Comparison of ENCODE assay signal across 14 cellular contexts in the genomic region with DNA sequence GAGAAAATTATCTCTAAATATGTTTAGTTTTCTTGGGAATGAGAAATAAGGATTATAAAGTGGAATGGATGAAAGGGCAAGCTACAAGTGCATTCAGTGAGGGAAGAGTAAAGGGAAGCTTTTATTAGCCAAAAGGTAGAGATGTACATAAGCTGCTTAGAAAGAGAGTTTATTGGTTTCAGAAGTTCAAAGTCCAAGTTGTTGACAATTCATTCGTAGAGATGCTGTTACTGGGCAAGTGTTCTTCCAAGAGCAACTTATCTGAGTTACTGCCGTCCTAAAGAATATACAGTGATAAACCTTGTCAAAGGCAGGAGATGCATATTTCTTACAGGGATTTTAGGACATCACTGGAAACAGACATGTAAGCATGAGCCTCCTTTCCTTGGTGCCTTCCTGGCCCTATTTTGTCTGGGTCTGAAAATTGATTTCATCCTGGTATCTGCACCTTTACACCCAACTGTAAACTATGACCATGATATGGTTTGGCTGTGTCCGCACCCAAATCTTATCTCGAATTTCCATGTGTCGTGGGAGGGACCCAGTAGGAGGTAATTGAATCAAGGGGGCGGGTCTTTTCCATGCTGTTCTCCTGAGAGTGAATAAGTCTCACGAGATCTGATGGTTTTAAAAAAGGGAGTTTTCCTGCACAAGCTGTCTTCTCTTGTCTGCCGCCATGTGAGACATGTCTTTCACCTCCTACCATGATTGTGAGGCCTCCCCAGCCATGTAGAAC.
"Had no signal": no experiment of that assay in that cellular context is flagged by ENCODE, and none has a peak within 500 bp of the region (broad histone marks: within the 10 kb centered on the region; RNA-seq: fewer than 3 reads in every experiment).

No MANE protein-coding gene starts in this region.

- H3K9me3 Mint-ChIP-seq: activated T-helper 17 cell treated with anti-CD3 and anti-CD28 coated beads, Interleukin-2, amount 50 U/mL, for 72 hours had no signal

- H3K4me1 Mint-ChIP-seq: activated naive CD8-positive, alpha-beta T cell treated with anti-CD3 and anti-CD28 coated beads, Interleukin-2, amount 50 U/mL, for 24 hours; activated T-helper 17 cell treated with anti-CD3 and anti-CD28 coated beads, Interleukin-2, amount 50 U/mL, for 72 hours had no signal

- H3K27me3 ChIP-seq: ascending aorta, breast epithelium, gastroesophageal sphincter, transverse colon had no signal

- DNase-seq: activated CD4-positive, CD25-positive, alpha-beta regulatory T cell treated with anti-CD3 and anti-CD28 coated beads, Interleukin-2, amount 50 U/mL, for 72 hours; activated naive CD4-positive, alpha-beta T cell treated with anti-CD3 and anti-CD28 coated beads for 36 hours; activated naive CD8-positive, alpha-beta T cell treated with anti-CD3 and anti-CD28 coated beads, Interleukin-2, amount 50 U/mL, for 24 hours; naive thymus-derived CD4-positive, alpha-beta T cell; posterior cingulate gyrus; retina; stimulated activated naive CD8-positive, alpha-beta T cell treated with anti-CD3 and anti-CD28 coated beads, Interleukin-15, Interleukin-2, amounts not matched to agents 100 U/mL and 50 U/mL, for 24 hours; SW 1271; transverse colon had no signal

- H3K27me3 Mint-ChIP-seq: activated naive CD8-positive, alpha-beta T cell treated with anti-CD3 and anti-CD28 coated beads, Interleukin-2, amount 50 U/mL, for 24 hours; activated T-helper 17 cell treated with anti-CD3 and anti-CD28 coated beads, Interleukin-2, amount 50 U/mL, for 72 hours; naive thymus-derived CD4-positive, alpha-beta T cell had no signal

- H3K27ac Mint-ChIP-seq: activated naive CD4-positive, alpha-beta T cell treated with anti-CD3 and anti-CD28 coated beads for 36 hours; activated naive CD8-positive, alpha-beta T cell treated with anti-CD3 and anti-CD28 coated beads, Interleukin-2, amount 50 U/mL, for 24 hours; activated T-helper 17 cell treated with anti-CD3 and anti-CD28 coated beads, Interleukin-2, amount 50 U/mL, for 72 hours; naive thymus-derived CD4-positive, alpha-beta T cell had no signal

- H3K36me3 ChIP-seq: ascending aorta, breast epithelium, gastroesophageal sphincter, transverse colon had no signal

- H3K4me3 Mint-ChIP-seq: activated naive CD4-positive, alpha-beta T cell treated with anti-CD3 and anti-CD28 coated beads for 36 hours; activated naive CD8-positive, alpha-beta T cell treated with anti-CD3 and anti-CD28 coated beads, Interleukin-2, amount 50 U/mL, for 24 hours; activated T-helper 17 cell treated with anti-CD3 and anti-CD28 coated beads, Interleukin-2, amount 50 U/mL, for 72 hours; naive thymus-derived CD4-positive, alpha-beta T cell had no signal

- ATAC-seq: activated naive CD8-positive, alpha-beta T cell treated with anti-CD3 and anti-CD28 coated beads, Interleukin-2, amount 50 U/mL, for 24 hours; activated T-helper 17 cell treated with anti-CD3 and anti-CD28 coated beads, Interleukin-2, amount 50 U/mL, for 72 hours; gastroesophageal sphincter; left lobe of liver; naive thymus-derived CD4-positive, alpha-beta T cell; stimulated activated naive CD8-positive, alpha-beta T cell treated with anti-CD3 and anti-CD28 coated beads, Interleukin-15, Interleukin-2, amounts not matched to agents 100 U/mL and 50 U/mL, for 24 hours had no signal

- H3K4me3 ChIP-seq: ascending aorta, breast epithelium, gastroesophageal sphincter, transverse colon had no signal

- H3K9me3 ChIP-seq: ascending aorta, breast epithelium, gastroesophageal sphincter, transverse colon had no signal

- H3K27ac ChIP-seq: ascending aorta, breast epithelium, gastroesophageal sphincter had no signal

- H3K4me1 ChIP-seq: ascending aorta, breast epithelium, gastroesophageal sphincter had no signal
